In genomic region chr11:35141034-35141433, GRCh38 we compare ENCODE assay signal across 8 cellular contexts. TPM values are rescaled to one million over a fixed set of nuclear protein-coding genes. Genes with fewer than 3 reads are reported as not detected.
DNase-seq lines count a peak whose midpoint lies in the region; ATAC-seq and TF ChIP-seq lines count a peak whose summit lies in the region.

No MANE protein-coding gene starts in this region.

- H3K14ac ChIP-seq in neuronal stem cell (ENCODE audit: low read length) = no peak overlapping the region

- no peak for TF ChIP-seq CTCF in Calu3 (IDR thresholded peaks at IDR 0.05; ENCODE audit: unreplicated experiment)
- TF ChIP-seq CTCF in psoas muscle (IDR thresholded peaks at IDR 0.05) = no peak

- DNase-seq in Calu3 = no peak
- DNase-seq in RKO (ENCODE audit: low spot score) = peak; percentile 33
- DNase-seq in psoas muscle = no peak
- DNase-seq in neuronal stem cell (ENCODE audit: low spot score) = no peak
- DNase-seq in NCI-H2196 (lab: John Stamatoyannopoulos, UW; ENCODE audit: unreplicated experiment) = no peak
- DNase-seq in NCI-H1694 (lab: John Stamatoyannopoulos, UW) = no peak
- no peak for DNase-seq in hypothalamus (lab: John Stamatoyannopoulos, UW)

- H3K4me1 Mint-ChIP-seq in Calu3 (ENCODE audit: low read depth, unreplicated experiment) = peaks cover 63% of the 10 kb centered on the region

- H3K27me3 Mint-ChIP-seq in Calu3 (ENCODE audit: unreplicated experiment) = no peaks in the 10 kb centered on the region

- H3K27me3 ChIP-seq in endocrine pancreas (ENCODE audit: control insufficient read depth, insufficient read depth, low read length) (no peaks in the 10 kb centered on the region), psoas muscle (ENCODE audit: insufficient read depth in 3 of 3, low read length in 2 of 3) (peaks cover 0 to 24% (median 0%) of the 10 kb centered on the region in 3 donors), neuronal stem cell (ENCODE audit: control insufficient read depth in 3 of 3, insufficient read depth in 3 of 3, low read depth in 1 of 3, low read length in 3 of 3) (peaks cover 11 to 41% (median 28%) of the 10 kb centered on the region in 3 experiments)

- H2AK5ac ChIP-seq in neuronal stem cell (ENCODE audit: low read depth, low read length) = no peak overlapping the region

- H3K4me2 ChIP-seq in neuronal stem cell (ENCODE audit: insufficient read depth, low read length, poor library complexity, severe bottlenecking) = no peak overlapping the region

- peak overlapping the region; percentile 65 for H3K27ac Mint-ChIP-seq in Calu3 (ENCODE audit: unreplicated experiment)

- H3K23ac ChIP-seq in neuronal stem cell (ENCODE audit: low read depth, low read length, poor library complexity) = no peak overlapping the region

- peaks cover 67% of the 10 kb centered on the region for H3K36me3 Mint-ChIP-seq in Calu3 (ENCODE audit: insufficient read depth, unreplicated experiment)

- ATAC-seq in psoas muscle = no peak

- H2AFZ ChIP-seq in neuronal stem cell (ENCODE audit: low read length) = no peak overlapping the region

- H3K4me3 ChIP-seq in endocrine pancreas (ENCODE audit: control insufficient read depth, insufficient read depth, low read length) (peak overlapping the region; percentile 85), psoas muscle (peak overlapping the region; percentile 71), neuronal stem cell (ENCODE audit: low read length in 2 of 2) (no peak overlapping the region)

- peak overlapping the region; percentile 87 for H3K4me3 Mint-ChIP-seq in Calu3 (ENCODE audit: low read depth, unreplicated experiment)

- H3K27ac ChIP-seq in psoas muscle (no peak overlapping the region), neuronal stem cell (replicated peaks; ENCODE audit: low read length) (no peak overlapping the region)

- H4K91ac ChIP-seq in neuronal stem cell (ENCODE audit: low read depth, low read length, poor library complexity) = no peak overlapping the region

- H3K4me1 ChIP-seq in endocrine pancreas (ENCODE audit: control insufficient read depth, insufficient read depth, low read length) (no peaks in the 10 kb centered on the region), psoas muscle (peaks cover 7% of the 10 kb centered on the region), neuronal stem cell (ENCODE audit: control insufficient read depth in 2 of 2, insufficient read depth in 1 of 2, low read depth in 1 of 2, low read length in 2 of 2) (peaks cover 0 to 2% of the 10 kb centered on the region in 2 donors)

- WGBS in psoas muscle, 3 donors = 61 to 75% (median 66%) methylated on average over 2 of the region's 2 CpGs
- WGBS in neuronal stem cell (ENCODE audit: extremely low coverage in 2 of 2, insufficient read length in 2 of 2, insufficient replicate concordance in 1 of 2), 2 donors = no CpG with 5 or more reads among the region's 2 CpGs

- no peak overlapping the region for H3K4ac ChIP-seq in neuronal stem cell (ENCODE audit: low read length)

- no peaks in the 10 kb centered on the region for H3K79me1 ChIP-seq in neuronal stem cell (ENCODE audit: low read depth, low read length)

- CTCF ChIA-PET in Calu3 (lab: Charles Lee) = interaction anchor here (0.8 to 5.0 kb wide), 3 partner anchors 25 to 233 kb away, joined by 3 to 26 read pairs (median 5); no protein-coding TSS in a partner anchor

- no peak overlapping the region for H2BK15ac ChIP-seq in neuronal stem cell (ENCODE audit: low read length)

- H3K36me3 ChIP-seq in endocrine pancreas (ENCODE audit: control insufficient read depth, insufficient read depth, low read length) = no peaks in the 10 kb centered on the region
- no peaks in the 10 kb centered on the region for H3K36me3 ChIP-seq in psoas muscle (ENCODE audit: insufficient read depth in 1 of 2, low read depth in 1 of 2)
- H3K36me3 ChIP-seq in neuronal stem cell (replicated peaks in 1 of 2; ENCODE audit: control insufficient read depth in 2 of 2, insufficient read depth in 2 of 2, low read length in 2 of 2) = no peaks in the 10 kb centered on the region

- intact Hi-C loops in Calu3 (cut with micrococcal nuclease; ENCODE audit: unreplicated experiment) (loop anchor here (5.0 kb wide), 2 partner anchors 214 to 251 kb away; no protein-coding TSS in a partner anchor), psoas muscle (cut with DNase I) (no loop called here)

- H3K9me3 ChIP-seq in endocrine pancreas (ENCODE audit: control insufficient read depth, low read length) (no peaks in the 10 kb centered on the region), psoas muscle (no peaks in the 10 kb centered on the region), neuronal stem cell (replicated peaks in 1 of 2; ENCODE audit: control insufficient read depth in 2 of 2, insufficient read depth in 1 of 2, low read depth in 1 of 2, low read length in 2 of 2) (peaks cover 0 to 3% of the 10 kb centered on the region in 2 donors)

- no peak overlapping the region for H3K18ac ChIP-seq in neuronal stem cell (ENCODE audit: low read length)

- no peak overlapping the region for H3K9ac ChIP-seq in endocrine pancreas (ENCODE audit: control insufficient read depth, insufficient read depth, low read length)
- H3K9ac ChIP-seq in neuronal stem cell (ENCODE audit: low read depth, low read length, poor library complexity) = no peak overlapping the region

- no TSS peak for BruUV-seq in Calu3 (replicated peaks; lab: Mats Ljungman, UMichigan)

- no peak overlapping the region for H2BK120ac ChIP-seq in neuronal stem cell (ENCODE audit: low read depth, low read length)

- H2BK12ac ChIP-seq in neuronal stem cell (ENCODE audit: low read length) = no peak overlapping the region

- no peaks in the 10 kb centered on the region for H3K9me3 Mint-ChIP-seq in Calu3 (ENCODE audit: low read depth, unreplicated experiment)

- no peak overlapping the region for H2BK5ac ChIP-seq in neuronal stem cell (ENCODE audit: low read length)

- no peak overlapping the region for H4K8ac ChIP-seq in neuronal stem cell (ENCODE audit: low read depth, low read length)

RNA-seq across cellular contexts. Expression of gene CD44, which starts 2.1 kb away (rescaled TPM):
- 1,189 and 1,365 TPM in 2 replicates for total RNA-seq in Calu3 (2022)
- total RNA-seq in psoas muscle = 10 to 100 TPM; 23.2 to 35.4 (median 25.5) TPM
- polyA plus RNA-seq in psoas muscle = 1 to 10 TPM; 3.4 to 9.9 (median 9.8) TPM
- 1.6 TPM for polyA plus RNA-seq in neuronal stem cell (2013, experiment 1 of 2)
- polyA plus RNA-seq in neuronal stem cell (2013, experiment 2 of 2) = 0.75 TPM

Comparison
In these comparisons a context has a peak if more than half of its experiments do, and no peak if none do; other contexts are left out.
1. H3K4me3 ChIP-seq: peak in endocrine pancreas (single experiment) and psoas muscle (single experiment); none in neuronal stem cell (0 of 2).
2. RNA of gene CD44, which starts 2.1 kb away (total RNA-seq): 1,189 to 1,365 TPM in Calu3; 23.2 to 35.4 TPM in psoas muscle; every median in the first group is over 10 times any median in the second.